ENCODE assay signal across 5 cellular contexts in genomic region chr1:148377992-148378391, GRCh38.
DNase-seq lines count a peak whose midpoint lies in the region; ATAC-seq, FAIRE-seq and TF ChIP-seq lines count a peak whose summit lies in the region.
"Not testable (repeated sequence)": the region's sequence is repeated elsewhere in the genome, so short reads cannot be mapped to it uniquely, and the experiment has no call there.

No MANE protein-coding gene starts in this region.

- H3K27me3 Mint-ChIP-seq in GM23338 (ENCODE audit: insufficient read depth, low read depth, poor library complexity) (peaks cover 17% of the 10 kb centered on the region), astrocyte (ENCODE audit: low read depth, unreplicated experiment) (peaks cover 12% of the 10 kb centered on the region)

- TF ChIP-seq RAD21 in A549 (conservative IDR thresholded peaks at IDR 0.05 in 1 of 2, IDR thresholded peaks at IDR 0.05 in 1 of 2); HepG2 (CRISPR knock-in tag; IDR thresholded peaks at IDR 0.05): not testable (repeated sequence)

- in situ Hi-C loops in HepG2 (cut with HindIII; ENCODE audit: extremely low pct_ligation_motif_present, low pct_unique_long_range_greater_than_20kb), result not testable (repeated sequence)

- not testable (repeated sequence) for H3K79me2 ChIP-seq in GM23338 (replicated peaks; ENCODE audit: insufficient read depth); astrocyte (ENCODE audit: insufficient read depth, low read length); HepG2 (ENCODE audit: insufficient read depth, low read length)

- not testable (repeated sequence) for H3K27ac Mint-ChIP-seq in GM23338; astrocyte (ENCODE audit: unreplicated experiment)

- TF ChIP-seq CTCF in A549 (IDR thresholded peaks at IDR 0.05); GM23338 (conservative IDR thresholded peaks at IDR 0.05; ENCODE audit: low read depth in 2 of 2); astrocyte (IDR thresholded peaks at IDR 0.05; ENCODE audit: insufficient read depth, low read depth, low read length); HepG2 (CRISPR knock-in tag; IDR thresholded peaks at IDR 0.05): not testable (repeated sequence)

- H3K27ac ChIP-seq in A549; GM23338 (ENCODE audit: low read depth); astrocyte (ENCODE audit: low read depth, low read length); HepG2 (ENCODE audit: extremely low read length, insufficient read depth, low read length): not testable (repeated sequence)

- not testable (repeated sequence) for TF ChIP-seq POLR2A in A549 (IDR thresholded peaks at IDR 0.05; ENCODE audit: low read length); HepG2 (IDR thresholded peaks at IDR 0.05; ENCODE audit: insufficient read depth in 1 of 2, low read depth in 2 of 2, low read length in 2 of 2)

- not testable (repeated sequence) for H3K4me1 Mint-ChIP-seq in GM23338; astrocyte (ENCODE audit: low read depth, unreplicated experiment)

- not testable (repeated sequence) for DNase-seq in A549 (ENCODE audit: low read depth in 1 of 2, low spot score in 1 of 2); GM23338 (ENCODE audit: low spot score); astrocyte (ENCODE audit: low read depth); HepG2 (ENCODE audit: low spot score)
- DNase-seq in RPMI8226, result peak; percentile 1

- not testable (repeated sequence) for H3K9me2 ChIP-seq in GM23338 (ENCODE audit: insufficient read depth)

- intact Hi-C loops in HepG2 (cut with micrococcal nuclease; ENCODE audit: unreplicated experiment), result not testable (repeated sequence)

- not testable (repeated sequence) for H4K20me1 ChIP-seq in GM23338 (replicated peaks; ENCODE audit: insufficient read depth); astrocyte (ENCODE audit: insufficient read depth, low read length); HepG2 (ENCODE audit: insufficient read depth, low read length)

- TF ChIP-seq EP300 in A549 (IDR thresholded peaks at IDR 0.05); HepG2 (IDR thresholded peaks at IDR 0.05; ENCODE audit: low read depth in 2 of 2, low read length in 2 of 2); HepG2 (CRISPR knock-in tag; IDR thresholded peaks at IDR 0.05; ENCODE audit: borderline replicate concordance): not testable (repeated sequence)

- BruUV-seq in HepG2 (replicated peaks; lab: Mats Ljungman, UMichigan), result not testable (repeated sequence)

- H3K4me2 ChIP-seq in A549; astrocyte (ENCODE audit: low read length); HepG2 (ENCODE audit: low read depth, low read length): not testable (repeated sequence)
- H3K4me2 ChIP-seq in GM23338, result peak overlapping the region; percentile 88

- H3K27me3 ChIP-seq in GM23338 (ENCODE audit: insufficient read depth), result peaks cover 13% of the 10 kb centered on the region
- H3K27me3 ChIP-seq in astrocyte (ENCODE audit: insufficient read depth, low read length); HepG2 (ENCODE audit: control insufficient read depth in 1 of 2, insufficient read depth in 2 of 2, low read length in 2 of 2): not testable (repeated sequence)

- H3K4me3 ChIP-seq in A549; astrocyte (ENCODE audit: insufficient read depth, low read depth, low read length); HepG2 (replicated peaks in 1 of 3; ENCODE audit: insufficient read depth in 1 of 3, low read depth in 2 of 3, low read length in 3 of 3): not testable (repeated sequence)
- H3K4me3 ChIP-seq in GM23338, result peak overlapping the region; percentile 89

- not testable (repeated sequence) for H3K9me3 Mint-ChIP-seq in GM23338; astrocyte (ENCODE audit: unreplicated experiment)

- H3K36me3 Mint-ChIP-seq in GM23338 (ENCODE audit: low read depth); astrocyte (ENCODE audit: low read depth, unreplicated experiment): not testable (repeated sequence)

- not testable (repeated sequence) for H3K4me1 ChIP-seq in A549; GM23338 (ENCODE audit: insufficient read depth); astrocyte (ENCODE audit: insufficient read depth, low read length); HepG2 (ENCODE audit: insufficient read depth, low read length)

- not testable (repeated sequence) for H3K9me3 ChIP-seq in A549; astrocyte (ENCODE audit: insufficient read depth, low read depth, low read length); HepG2 (ENCODE audit: low read length)

- 86% methylated on average over 4 of the region's 4 CpGs for WGBS in A549 (ENCODE audit: missing lambda C conversion rate)
- 61% methylated on average over 3 of the region's 4 CpGs for WGBS in HepG2 (ENCODE audit: low lambda C conversion rate)

- not testable (repeated sequence) for ATAC-seq in A549, GM23338, HepG2

- not testable (repeated sequence) for H3K36me3 ChIP-seq in GM23338 (ENCODE audit: insufficient read depth); astrocyte (ENCODE audit: insufficient read depth, low read length); HepG2 (replicated peaks in 1 of 2; ENCODE audit: control insufficient read depth in 1 of 2, insufficient read depth in 2 of 2, low read length in 2 of 2)

- CTCF ChIA-PET in A549 (lab: Yijun Ruan, JAX), result interaction anchor here (1.3 kb wide), 1 partner anchor 8 kb away, joined by 3 read pairs; no protein-coding TSS in a partner anchor
- CTCF ChIA-PET in HepG2 (lab: Yijun Ruan, JAX; ENCODE audit: low intra/inter-chr PET ratio, low total read pairs), result not testable (repeated sequence)

- not testable (repeated sequence) for H3K9ac ChIP-seq in astrocyte (ENCODE audit: low read length); HepG2 (ENCODE audit: insufficient read depth, low read depth, low read length)

- POLR2A ChIA-PET in A549 (lab: Yijun Ruan, JAX); HepG2 (lab: Yijun Ruan, JAX): not testable (repeated sequence)

- H3K4me3 Mint-ChIP-seq in GM23338 (peak overlapping the region; percentile 89; the same call in 2 of the 3 replicates), astrocyte (ENCODE audit: unreplicated experiment) (peak overlapping the region; percentile 67)

- peak overlapping the region; percentile 50; the same call in 1 of the 2 replicates for H2AFZ ChIP-seq in GM23338
- not testable (repeated sequence) for H2AFZ ChIP-seq in astrocyte (ENCODE audit: low read depth, low read length); HepG2 (ENCODE audit: low read length)

- FAIRE-seq in A549 (lab: Jason Lieb, UNC); astrocyte (lab: Jason Lieb, UNC); HepG2 (lab: Jason Lieb, UNC): not testable (repeated sequence)

- not testable (repeated sequence) for H3F3A ChIP-seq in GM23338 (replicated peaks; ENCODE audit: low read depth)

TF ChIP-seq in A549, 52 proteins besides CTCF, POLR2A, EP300 and RAD21:
- peak; percentile 71 for TF ChIP-seq MAFK (IDR thresholded peaks at IDR 0.05; ENCODE audit: partially characterized antibody)

TF ChIP-seq in HepG2, 621 proteins besides CTCF, POLR2A, EP300 and RAD21:
- TF ChIP-seq MAFK (conservative IDR thresholded peaks at IDR 0.05 in 1 of 2, IDR thresholded peaks at IDR 0.05 in 1 of 2; ENCODE audit: low read length in 2 of 2), result 0 out of 4 replicates have a peak, but pooled peaks of 1 of the 2 experiments have one; percentile 12
- TF ChIP-seq MAFF (IDR thresholded peaks at IDR 0.05; ENCODE audit: low read depth, low read length), result 0 out of 2 replicates have a peak, but pooled peaks have one; percentile 5
